23 cellular contexts compared by ENCODE assay signal in the genomic region with DNA sequence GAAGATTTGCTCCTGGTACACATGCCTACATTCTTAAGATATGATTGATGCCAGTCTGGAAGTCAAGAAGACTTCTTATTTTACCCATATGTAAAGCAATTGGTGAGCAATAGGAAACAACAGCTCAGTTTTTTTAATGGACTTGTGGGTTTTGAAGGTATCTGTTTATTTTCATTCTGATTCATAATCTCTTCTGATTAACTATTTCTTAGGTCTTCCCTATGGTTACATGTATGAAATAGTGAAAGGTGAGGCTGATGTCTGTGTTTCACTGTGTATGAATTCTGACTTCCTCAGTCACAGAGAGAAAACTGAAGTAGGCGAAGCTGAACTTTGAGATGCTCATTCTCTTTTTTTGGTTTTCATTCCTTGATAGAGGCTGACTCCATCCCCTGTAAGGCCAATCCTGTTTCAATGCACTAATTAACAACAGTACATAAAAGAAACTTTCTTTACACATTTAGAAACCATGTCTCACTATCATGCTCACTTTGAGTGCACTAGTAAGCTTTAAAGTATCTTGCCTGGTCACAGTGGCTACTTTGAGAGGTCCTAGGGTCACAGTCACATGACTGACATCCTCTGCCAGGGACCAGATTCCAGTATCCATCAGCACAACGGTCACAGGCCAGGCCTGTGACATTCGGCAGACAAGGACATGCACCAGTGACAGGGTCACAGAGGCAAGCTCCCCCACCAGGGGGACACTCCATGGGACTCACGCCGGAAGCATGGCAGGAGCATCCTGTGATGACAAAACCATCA. TPM values are rescaled to one million over a fixed set of nuclear protein-coding genes. Genes with fewer than 3 reads are reported as not detected.
DNase-seq lines count a peak whose midpoint lies in the region; TF ChIP-seq lines count a peak whose summit lies in the region.
"Had no signal": no experiment of that assay in that cellular context is flagged by ENCODE, and none has a peak within 500 bp of the region (broad histone marks: within the 10 kb centered on the region; RNA-seq: fewer than 3 reads in every experiment).

No MANE protein-coding gene starts in this region.

- CTCF ChIA-PET in OCI-LY7 (lab: Charles Lee; ENCODE audit: unreplicated experiment), result no interaction called here

- in situ Hi-C loops in transverse colon (cut with MboI; ENCODE audit: low pct_ligation_motif_present in 1 of 4, low pct_unique_long_range_greater_than_20kb in 1 of 4, low sequenced_read_pairs in 3 of 4), result no loop called here

- no peak overlapping the region for H3K9ac ChIP-seq in adipocyte (ENCODE audit: low read length)
- H3K9ac ChIP-seq: KMS-11 had no signal

- H4K20me1 ChIP-seq in OCI-LY7 (ENCODE audit: insufficient read depth, low read length), result no peaks in the 10 kb centered on the region

- H3K9me3 ChIP-seq in adipocyte (ENCODE audit: control insufficient read depth, low read length) (no peaks in the 10 kb centered on the region), transverse colon (no peaks in the 10 kb centered on the region), OCI-LY7 (ENCODE audit: low read length) (no peaks in the 10 kb centered on the region), vagina (no peaks in the 10 kb centered on the region)
- H3K9me3 ChIP-seq: Peyer's patch, right atrium auricular region had no signal

- TF ChIP-seq EP300 in transverse colon (IDR thresholded peaks at IDR 0.05; ENCODE audit: low read depth), result no peak

- H3K27ac ChIP-seq in transverse colon, result no peak overlapping the region
- H3K27ac ChIP-seq in OCI-LY7 (ENCODE audit: low read depth, low read length, poor library complexity, severe bottlenecking), result no peak overlapping the region
- H3K27ac ChIP-seq in vagina, result no peak overlapping the region
- H3K27ac ChIP-seq: cardiac muscle cell, KMS-11, Peyer's patch, right atrium auricular region, SK-N-MC had no signal

- DNase-seq in EL (peak; percentile 18), HT1080 (ENCODE audit: low read depth) (peak; percentile 62), adipocyte (ENCODE audit: low read depth) (peak; percentile 12), kidney tubule cell (ENCODE audit: low spot score) (peak; percentile 37), NCI-H2171 treated with DMSO at 0.1 percent for 48 hours (lab: John Stamatoyannopoulos, UW) (no peak), transverse colon (no peak), OCI-LY7 (ENCODE audit: low spot score) (no peak), vagina (ENCODE audit: extremely low spot score in 2 of 2) (no peak)
- DNase-seq: activated naive CD8-positive, alpha-beta T cell treated with anti-CD3 and anti-CD28 coated beads, Interleukin-2, amount 10 ng/mL, durations not matched to agents 7 days and 5 days; CD4-positive, CD25-positive, alpha-beta regulatory T cell; GF-D8; kidney; mesenchymal stem cell; naive B cell; NCI-H1048; NCI-H2081 treated with DMSO at 0.1 percent for 48 hours; Peyer's patch; stimulated activated CD4-positive, alpha-beta T cell treated with anti-CD3 and anti-CD28 coated beads, Interleukin-12 subunit alpha, Interleukin-12 subunit beta, amount 100 ng/mL, for 4 hours; stimulated activated CD8-positive, alpha-beta memory T cell treated with anti-CD3 and anti-CD28 coated beads, Interleukin-4, amount 100 ng/mL, for 48 hours had no signal

- H3K4me1 ChIP-seq in adipocyte (ENCODE audit: control insufficient read depth, insufficient read depth, low read length), result peaks cover 16% of the 10 kb centered on the region
- no peaks in the 10 kb centered on the region for H3K4me1 ChIP-seq in transverse colon
- H3K4me1 ChIP-seq in OCI-LY7 (ENCODE audit: insufficient read depth, low read length, poor library complexity, severe bottlenecking), result no peaks in the 10 kb centered on the region
- H3K4me1 ChIP-seq in vagina, result no peaks in the 10 kb centered on the region
- H3K4me1 ChIP-seq: Peyer's patch, right atrium auricular region had no signal

- no peak overlapping the region for H3K4me2 ChIP-seq in OCI-LY7 (ENCODE audit: low read length)
- H3K4me2 ChIP-seq: KMS-11 had no signal

- H3K4me3 ChIP-seq in adipocyte (ENCODE audit: low read length) (no peak overlapping the region), transverse colon (no peak overlapping the region), OCI-LY7 (ENCODE audit: low read depth, low read length, poor library complexity, severe bottlenecking) (no peak overlapping the region), vagina (no peak overlapping the region)
- H3K4me3 ChIP-seq: cardiac muscle cell, Peyer's patch, right atrium auricular region, SK-N-MC had no signal

- intact Hi-C loops in transverse colon (cut with DNase I; ENCODE audit: low total_unique reads) (no loop called here), OCI-LY7 (cut with micrococcal nuclease; ENCODE audit: unreplicated experiment) (no loop called here), vagina (cut with DNase I) (no loop called here)

- no peaks in the 10 kb centered on the region for H3K79me2 ChIP-seq in OCI-LY7 (ENCODE audit: insufficient read depth, low read depth, low read length)

- POLR2A ChIA-PET in OCI-LY7 (lab: Charles Lee), result interaction anchor here (0.7 kb wide), 1 partner anchor 513 kb away, joined by 4 read pairs; no protein-coding TSS in a partner anchor

- H3K9me2 ChIP-seq in OCI-LY7 (ENCODE audit: insufficient read depth, low read length), result no peaks in the 10 kb centered on the region

- TF ChIP-seq POLR2A in transverse colon (IDR thresholded peaks at IDR 0.05), result no peak
- no peak for TF ChIP-seq POLR2A in vagina (IDR thresholded peaks at IDR 0.05)

- no TSS peak for BruUV-seq in OCI-LY7 (replicated peaks; lab: Mats Ljungman, UMichigan)

- H3K36me3 ChIP-seq in adipocyte (ENCODE audit: control insufficient read depth, insufficient read depth, low read length, severe bottlenecking), result no peaks in the 10 kb centered on the region
- H3K36me3 ChIP-seq in transverse colon, result no peaks in the 10 kb centered on the region
- no peaks in the 10 kb centered on the region for H3K36me3 ChIP-seq in OCI-LY7 (ENCODE audit: insufficient read depth, low read length)
- no peaks in the 10 kb centered on the region for H3K36me3 ChIP-seq in vagina
- H3K36me3 ChIP-seq: cardiac muscle cell, Peyer's patch, right atrium auricular region had no signal

- TF ChIP-seq CTCF in transverse colon (IDR thresholded peaks at IDR 0.05) (no peak), OCI-LY7 (conservative IDR thresholded peaks at IDR 0.05; ENCODE audit: low read length) (no peak), vagina (IDR thresholded peaks at IDR 0.05) (no peak)

- no peak overlapping the region for H2AFZ ChIP-seq in OCI-LY7 (ENCODE audit: low read length)

- 84 to 100% methylated on average over 1 to 5 of the region's 5 CpGs for WGBS in transverse colon (ENCODE audit: low coverage in 1 of 2), 2 donors

- H3K27me3 ChIP-seq in adipocyte (replicated peaks; ENCODE audit: control insufficient read depth, insufficient read depth, low read length) (no peaks in the 10 kb centered on the region), transverse colon (no peaks in the 10 kb centered on the region), vagina (no peaks in the 10 kb centered on the region)
- H3K27me3 ChIP-seq: cardiac muscle cell, Peyer's patch, right atrium auricular region had no signal

RNA-seq across cellular contexts. Expression of a gene that starts 59.5 kb away (rescaled TPM):
- 53.6 and 62.7 TPM in 2 replicates for total RNA-seq in HT1080 (2014; rRNA removed; shearing (Covaris generic))
- 73.0 and 92.6 TPM in 2 replicates for polyA plus RNA-seq in HT1080 (2015; cell fraction: cytosol; rRNA removed)
- 710 and 759 TPM in 2 replicates for polyA plus RNA-seq in HT1080 (2015; cell fraction: nucleus; rRNA removed)
- total RNA-seq in transverse colon (100 to 1,000 TPM in 2 of 4 donors, 10 to 100 TPM in 2; 54.2 to 119 (median 90.3) TPM), OCI-LY7 (2022) (0.17 TPM in 1 of 2 replicates, not detected in the other), vagina (152 TPM)
- not detected in 2 replicates for total RNA-seq in OCI-LY7 (2014; rRNA removed; shearing (Covaris generic))
- total RNA-seq: activated naive CD8-positive, alpha-beta T cell treated with anti-CD3 and anti-CD28 coated beads, Interleukin-2, amount 10 ng/mL, durations not matched to agents 7 days and 5 days had no signal

Comparison
In these comparisons a context has a peak if more than half of its experiments do, and no peak if none do; other contexts are left out.
1. DNase-seq: peak in EL (single experiment), HT1080 (single experiment), adipocyte (single experiment) and kidney tubule cell (single experiment); none in NCI-H2171 treated with DMSO at 0.1 percent for 48 hours (single experiment), transverse colon (single experiment), OCI-LY7 (single experiment) and vagina (0 of 2).
2. RNA of a gene that starts 59.5 kb away (total RNA-seq): 152 TPM in vagina (single experiment), 54.2 to 119 TPM in transverse colon and 53.6 to 62.7 TPM in HT1080; 0.17 TPM in OCI-LY7; every median in the first group is over 10 times any median in the second.